8 cellular contexts compared by ENCODE assay signal in the genomic region with DNA sequence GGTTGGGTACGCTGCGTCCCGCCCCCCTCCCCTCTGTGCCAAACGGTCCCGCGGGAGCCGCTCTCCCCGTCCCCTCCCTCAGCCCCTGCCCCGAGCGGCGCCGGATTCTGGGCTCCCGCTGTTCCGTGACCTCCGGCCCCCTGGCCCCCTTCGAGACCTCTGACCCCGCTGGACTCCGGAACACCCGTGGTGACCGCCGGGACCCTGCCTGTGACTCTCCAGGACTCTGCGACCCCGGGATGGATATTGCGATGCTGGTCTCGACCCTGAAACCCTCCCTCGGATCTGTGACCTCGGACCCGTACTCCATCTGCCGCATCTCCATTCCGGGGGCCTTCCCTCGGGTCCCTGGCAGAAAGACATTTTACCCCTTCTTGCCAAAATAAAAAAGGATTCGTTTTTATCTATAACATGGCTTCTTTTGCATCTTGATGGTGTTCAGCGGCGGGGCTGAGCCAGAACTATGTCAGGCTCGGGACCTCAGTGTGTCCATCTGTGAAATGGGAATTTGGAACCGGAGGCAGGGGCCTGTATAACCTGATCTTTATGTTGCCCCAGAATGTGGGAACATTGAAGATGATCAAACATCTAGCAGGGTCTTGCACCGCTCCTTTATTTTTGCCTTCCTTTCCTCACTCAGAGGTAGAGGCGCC. TPM values are rescaled to one million over a fixed set of nuclear protein-coding genes. Genes with fewer than 3 reads are reported as not detected.
DNase-seq lines count a peak whose midpoint lies in the region; ATAC-seq and TF ChIP-seq lines count a peak whose summit lies in the region.

No MANE protein-coding gene starts in this region.

- H3K27ac Mint-ChIP-seq in stimulated activated naive CD8-positive, alpha-beta T cell treated with anti-CD3 and anti-CD28 coated beads, Interleukin-15, Interleukin-2, amounts not matched to agents 100 ng/mL and 50 ng/mL, for 24 hours = peak overlapping the region; percentile 89

- H3K9me3 Mint-ChIP-seq in stimulated activated naive CD8-positive, alpha-beta T cell treated with anti-CD3 and anti-CD28 coated beads, Interleukin-15, Interleukin-2, amounts not matched to agents 100 ng/mL and 50 ng/mL, for 24 hours = no peaks in the 10 kb centered on the region

- intact Hi-C loops in mucosa of descending colon (cut with DNase I, micrococcal nuclease) (no loop called here), vagina (cut with DNase I) (loop anchor here (1.0 to 5.0 kb wide), 2 partner anchors 73 to 82 kb away; a partner anchor contains a TSS)

- in situ Hi-C loops in brain microvascular endothelial cell (cut with HindIII; ENCODE audit: low pct_ligation_motif_present, low sequenced_read_pairs) = no loop called here

- no peaks in the 10 kb centered on the region for H3K9me3 ChIP-seq in mucosa of descending colon
- no peaks in the 10 kb centered on the region for H3K9me3 ChIP-seq in vagina

- peaks cover 18% of the 10 kb centered on the region for H3K4me1 Mint-ChIP-seq in stimulated activated naive CD8-positive, alpha-beta T cell treated with anti-CD3 and anti-CD28 coated beads, Interleukin-15, Interleukin-2, amounts not matched to agents 100 ng/mL and 50 ng/mL, for 24 hours (ENCODE audit: low read depth)

- H3K27ac ChIP-seq in brain microvascular endothelial cell (no peak overlapping the region), vagina (no peak overlapping the region)

- H3K4me3 ChIP-seq in brain microvascular endothelial cell (ENCODE audit: low read depth, low read length) = peak overlapping the region; percentile 29
- no peak overlapping the region for H3K4me3 ChIP-seq in mucosa of descending colon
- H3K4me3 ChIP-seq in vagina = peak overlapping the region; percentile 60 to 78

- no peak for DNase-seq in stimulated activated naive CD8-positive, alpha-beta T cell treated with anti-CD3 and anti-CD28 coated beads, Interleukin-15, Interleukin-2, amounts not matched to agents 100 U/mL and 50 U/mL, for 24 hours
- no peak for DNase-seq in brain microvascular endothelial cell
- DNase-seq in mucosa of descending colon = peak in 2 of 3 donors; percentile 49 to 65
- DNase-seq in vagina (ENCODE audit: extremely low spot score in 2 of 2) = peak in 1 of 2 donors; percentile 95
- no peak for DNase-seq in SW 1271 (lab: John Stamatoyannopoulos, UW)
- DNase-seq in NCI-H82 (lab: John Stamatoyannopoulos, UW) = no peak
- no peak for DNase-seq in SIG-M5 treated with dmso at 0.1 percent for 504 hours (lab: John Stamatoyannopoulos, UW; ENCODE audit: unreplicated experiment)

- H3K36me3 Mint-ChIP-seq in stimulated activated naive CD8-positive, alpha-beta T cell treated with anti-CD3 and anti-CD28 coated beads, Interleukin-15, Interleukin-2, amounts not matched to agents 100 ng/mL and 50 ng/mL, for 24 hours (ENCODE audit: low read depth) = no peaks in the 10 kb centered on the region

- peaks cover 23% of the 10 kb centered on the region for H3K27me3 Mint-ChIP-seq in stimulated activated naive CD8-positive, alpha-beta T cell treated with anti-CD3 and anti-CD28 coated beads, Interleukin-15, Interleukin-2, amounts not matched to agents 100 ng/mL and 50 ng/mL, for 24 hours

- peaks cover 22% of the 10 kb centered on the region for H3K4me1 ChIP-seq in mucosa of descending colon (ENCODE audit: low read depth)
- peaks cover 45% of the 10 kb centered on the region for H3K4me1 ChIP-seq in vagina

- H3K27me3 ChIP-seq in brain microvascular endothelial cell (replicated peaks) (peaks cover 19% of the 10 kb centered on the region), vagina (peaks cover 14% of the 10 kb centered on the region)

- H3K36me3 ChIP-seq in brain microvascular endothelial cell (replicated peaks) (no peaks in the 10 kb centered on the region), mucosa of descending colon (ENCODE audit: low read depth) (no peaks in the 10 kb centered on the region), vagina (no peaks in the 10 kb centered on the region)

- TF ChIP-seq POLR2A in vagina (IDR thresholded peaks at IDR 0.05) = no peak

- TF ChIP-seq CTCF in brain microvascular endothelial cell (IDR thresholded peaks at IDR 0.05; ENCODE audit: low read depth, low read length, missing control alignments) (no peak), mucosa of descending colon (IDR thresholded peaks at IDR 0.05) (no peak), vagina (IDR thresholded peaks at IDR 0.05) (no peak)

- H3K4me3 Mint-ChIP-seq in stimulated activated naive CD8-positive, alpha-beta T cell treated with anti-CD3 and anti-CD28 coated beads, Interleukin-15, Interleukin-2, amounts not matched to agents 100 ng/mL and 50 ng/mL, for 24 hours = peak overlapping the region; percentile 81

- ATAC-seq in stimulated activated naive CD8-positive, alpha-beta T cell treated with anti-CD3 and anti-CD28 coated beads, Interleukin-15, Interleukin-2, amounts not matched to agents 100 U/mL and 50 U/mL, for 24 hours = no peak
- ATAC-seq in mucosa of descending colon = no peak

RNA-seq across cellular contexts. Expression of a gene that starts 0.7 kb away (rescaled TPM):
- 10 to 100 TPM; 17.6 to 27.0 (median 23.9) TPM for total RNA-seq in mucosa of descending colon
- total RNA-seq in vagina = 13.5 TPM

RNA-seq across cellular contexts. Expression of a gene that starts 11.7 kb away (rescaled TPM):
- total RNA-seq in mucosa of descending colon (under 1 TPM in 2 of 3 donors, not detected in 1; 0.17 to 0.63 TPM), vagina (not detected)

RNA-seq across cellular contexts. Expression of a gene that starts 22.4 kb away (rescaled TPM):
- total RNA-seq in mucosa of descending colon (10 to 100 TPM; 15.3 to 32.6 (median 22.9) TPM), vagina (21.9 TPM)

RNA-seq across cellular contexts. Expression of a gene that starts 22.8 kb away (rescaled TPM):
- total RNA-seq in mucosa of descending colon = 1 to 10 TPM in 1 of 3 donors, not detected in 2; 1.0 TPM
- not detected for total RNA-seq in vagina

RNA-seq across cellular contexts. Expression of a gene that starts 55.7 kb away (rescaled TPM):
- total RNA-seq in mucosa of descending colon (10 to 100 TPM; 47.3 to 78.0 (median 50.0) TPM), vagina (36.1 TPM)

Comparison
In these comparisons a context has a peak if more than half of its experiments do, and no peak if none do; other contexts are left out.
1. DNase-seq: peak in mucosa of descending colon (2 of 3); none in stimulated activated naive CD8-positive, alpha-beta T cell treated with anti-CD3 and anti-CD28 coated beads, Interleukin-15, Interleukin-2, amounts not matched to agents 100 U/mL and 50 U/mL, for 24 hours (single experiment), brain microvascular endothelial cell (single experiment), SW 1271 (0 of 2), NCI-H82 (single experiment) and SIG-M5 treated with dmso at 0.1 percent for 504 hours (single experiment).